1 cellular context compared by ENCODE assay signal in genomic region chr12:26867084-26867483, GRCh38.
TF ChIP-seq lines count a peak whose summit lies in the region.

No MANE protein-coding gene starts in this region.

TF ChIP-seq in WTC11, 78 proteins besides CTCF, POLR2A, EP300 and RAD21 (continued from another document):
- no peak for TF ChIP-seq ZNF281 (CRISPR knock-in tag; IDR thresholded peaks at IDR 0.05)
- no peak for TF ChIP-seq E2F5 (CRISPR knock-in tag; IDR thresholded peaks at IDR 0.05)
- TF ChIP-seq RORB (CRISPR knock-in tag; IDR thresholded peaks at IDR 0.05), result no peak
- TF ChIP-seq ZNF121 (CRISPR knock-in tag; IDR thresholded peaks at IDR 0.05), result no peak
- no peak for TF ChIP-seq ZSCAN18 (CRISPR knock-in tag; IDR thresholded peaks at IDR 0.05)
- TF ChIP-seq ATF3 (CRISPR knock-in tag; conservative IDR thresholded peaks at IDR 0.05), result no peak
- TF ChIP-seq ETV6 (CRISPR knock-in tag; IDR thresholded peaks at IDR 0.05), result no peak
- TF ChIP-seq TEAD4 (CRISPR knock-in tag; IDR thresholded peaks at IDR 0.05), result no peak
- no peak for TF ChIP-seq NR2C2 (CRISPR knock-in tag; IDR thresholded peaks at IDR 0.05)
- no peak for TF ChIP-seq SMAD3 (CRISPR knock-in tag; IDR thresholded peaks at IDR 0.05; ENCODE audit: borderline replicate concordance)
- TF ChIP-seq SOX15 (CRISPR knock-in tag; IDR thresholded peaks at IDR 0.05), result no peak
